ENCODE assay signal across 20 cellular contexts in the genomic region with DNA sequence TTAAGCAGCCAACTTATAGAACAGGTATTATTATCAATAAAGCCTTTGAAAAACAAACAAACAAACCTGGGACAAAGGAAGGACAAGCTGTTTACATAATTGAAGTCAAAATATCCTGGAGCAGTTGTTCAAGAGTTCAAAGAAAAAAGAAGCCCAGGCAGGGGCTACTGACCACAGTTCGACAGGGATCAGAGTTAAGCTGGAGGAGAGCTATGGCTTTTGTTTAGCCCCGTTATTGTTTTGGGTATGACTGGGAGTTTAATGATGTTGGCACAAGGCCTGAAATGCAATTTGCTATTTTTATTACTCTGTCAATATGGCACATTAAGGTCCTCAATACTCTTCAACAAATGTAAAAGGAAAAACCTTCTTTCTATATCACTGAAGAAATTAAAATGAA.
DNase-seq lines count a peak whose midpoint lies in the region; TF ChIP-seq lines count a peak whose summit lies in the region.
"Had no signal": no experiment of that assay in that cellular context is flagged by ENCODE, and none has a peak within 500 bp of the region (broad histone marks: within the 10 kb centered on the region; RNA-seq: fewer than 3 reads in every experiment).

No MANE protein-coding gene starts in this region.

- TF ChIP-seq POLR2A in prostate gland (IDR thresholded peaks at IDR 0.05) = no peak

- CTCF ChIA-PET in activated CD4-positive, alpha-beta T cell treated with anti-CD3 and anti-CD28 coated beads, Interleukin-2, amount 10 ng/mL, durations not matched to agents 7 days and 5 days (lab: Charles Lee) = no interaction called here

- intact Hi-C loops in prostate gland (cut with DNase I) = no loop called here

- H3K36me3 Mint-ChIP-seq in endodermal cell (ENCODE audit: low read depth) = no peaks in the 10 kb centered on the region
- no peaks in the 10 kb centered on the region for H3K36me3 Mint-ChIP-seq in activated CD4-positive, alpha-beta T cell treated with anti-CD3 and anti-CD28 coated beads, Interleukin-2, amount 10 ng/mL, durations not matched to agents 7 days and 5 days (ENCODE audit: low read depth)

- H3K27me3 ChIP-seq in endodermal cell (ENCODE audit: control insufficient read depth, insufficient read depth, low read length, poor library complexity, severe bottlenecking) (no peaks in the 10 kb centered on the region), prostate gland (replicated peaks; ENCODE audit: insufficient read depth) (no peaks in the 10 kb centered on the region)
- H3K27me3 ChIP-seq: brain microvascular endothelial cell, heart right ventricle, stomach had no signal

- POLR2A ChIA-PET in activated CD4-positive, alpha-beta T cell treated with anti-CD3 and anti-CD28 coated beads, Interleukin-2, amount 10 ng/mL, durations not matched to agents 7 days and 5 days (lab: Charles Lee) = no interaction called here

- no peak overlapping the region for H3K9ac ChIP-seq in endodermal cell (ENCODE audit: extremely low read depth, low read length, poor library complexity, severe bottlenecking)

- WGBS in endodermal cell (ENCODE audit: insufficient coverage in 1 of 2, insufficient read length in 1 of 2), 2 experiments = 61% methylated on average over 2 of the region's 2 CpGs; no CpG with 5 or more reads in 1 of the 2 experiments
- 22% methylated on average over 2 of the region's 2 CpGs for WGBS in prostate gland

- H3K9me3 Mint-ChIP-seq in endodermal cell = no peaks in the 10 kb centered on the region
- no peaks in the 10 kb centered on the region for H3K9me3 Mint-ChIP-seq in activated CD4-positive, alpha-beta T cell treated with anti-CD3 and anti-CD28 coated beads, Interleukin-2, amount 10 ng/mL, durations not matched to agents 7 days and 5 days

- peaks cover 17% of the 10 kb centered on the region for H3K4me1 Mint-ChIP-seq in endodermal cell
- H3K4me1 Mint-ChIP-seq in activated CD4-positive, alpha-beta T cell treated with anti-CD3 and anti-CD28 coated beads, Interleukin-2, amount 10 ng/mL, durations not matched to agents 7 days and 5 days = no peaks in the 10 kb centered on the region

- H3K4me3 Mint-ChIP-seq in endodermal cell = no peak overlapping the region
- H3K4me3 Mint-ChIP-seq in activated CD4-positive, alpha-beta T cell treated with anti-CD3 and anti-CD28 coated beads, Interleukin-2, amount 10 ng/mL, durations not matched to agents 7 days and 5 days = no peak overlapping the region

- H3K9me3 ChIP-seq in endodermal cell (ENCODE audit: control insufficient read depth, low read length) = no peaks in the 10 kb centered on the region
- no peaks in the 10 kb centered on the region for H3K9me3 ChIP-seq in prostate gland
- H3K9me3 ChIP-seq: heart right ventricle, stomach had no signal

- H3K36me3 ChIP-seq in endodermal cell (ENCODE audit: control insufficient read depth, insufficient read depth, low read length) = no peaks in the 10 kb centered on the region
- no peaks in the 10 kb centered on the region for H3K36me3 ChIP-seq in prostate gland
- H3K36me3 ChIP-seq: brain microvascular endothelial cell, heart right ventricle, stomach had no signal

- no peaks in the 10 kb centered on the region for H3K27me3 Mint-ChIP-seq in endodermal cell (ENCODE audit: insufficient read depth)
- H3K27me3 Mint-ChIP-seq in activated CD4-positive, alpha-beta T cell treated with anti-CD3 and anti-CD28 coated beads, Interleukin-2, amount 10 ng/mL, durations not matched to agents 7 days and 5 days = no peaks in the 10 kb centered on the region

- H3K27ac Mint-ChIP-seq in endodermal cell = peak overlapping the region; percentile 44
- H3K27ac Mint-ChIP-seq in activated CD4-positive, alpha-beta T cell treated with anti-CD3 and anti-CD28 coated beads, Interleukin-2, amount 10 ng/mL, durations not matched to agents 7 days and 5 days = no peak overlapping the region

- no peak overlapping the region for H3K27ac ChIP-seq in endodermal cell (ENCODE audit: low read depth, low read length)
- no peak overlapping the region for H3K27ac ChIP-seq in prostate gland
- H3K27ac ChIP-seq: brain microvascular endothelial cell, C4-2B, epithelial cell of prostate, heart right ventricle, stomach had no signal

- H3K4me1 ChIP-seq in endodermal cell (ENCODE audit: control insufficient read depth, insufficient read depth, low read length) = no peaks in the 10 kb centered on the region
- no peaks in the 10 kb centered on the region for H3K4me1 ChIP-seq in prostate gland (replicated peaks)
- H3K4me1 ChIP-seq: heart right ventricle, stomach had no signal

- TF ChIP-seq CTCF in endodermal cell (conservative IDR thresholded peaks at IDR 0.05) (no peak), prostate gland (IDR thresholded peaks at IDR 0.05) (no peak)

- no peak overlapping the region for H3K4me3 ChIP-seq in endodermal cell (ENCODE audit: low read length)
- H3K4me3 ChIP-seq in prostate gland = no peak overlapping the region
- H3K4me3 ChIP-seq: heart right ventricle, stomach had no signal

- DNase-seq in ELF-1 (ENCODE audit: low read depth, low spot score) (peak; percentile 32), NCI-H146 (lab: John Stamatoyannopoulos, UW) (peak; percentile 91), NCI-H2171 (lab: John Stamatoyannopoulos, UW) (peak; percentile 41), endodermal cell (no peak), SK-N-DZ (ENCODE audit: low spot score) (no peak), prostate gland (ENCODE audit: low spot score) (no peak), OCI-M1 (lab: John Stamatoyannopoulos, UW) (no peak)
- DNase-seq in activated CD4-positive, alpha-beta T cell treated with anti-CD3 and anti-CD28 coated beads, Interleukin-2, amount 10 ng/mL, durations not matched to agents 7 days and 5 days = no peak
- DNase-seq: activated CD8-positive, alpha-beta memory T cell treated with anti-CD3 and anti-CD28 coated beads for 24 hours; activated gamma-delta T cell treated with Interleukin-2 at 50 U/mL for 16 hours; activated T-cell treated with anti-CD3 and anti-CD28 coated beads, Interleukin-2, amount 50 U/mL, for 1 hour; brain microvascular endothelial cell; DND-41; heart right ventricle; NCI-H510A; stomach; T-helper 2 cell; trophoblast cell had no signal

Comparison
In these comparisons a context has a peak if more than half of its experiments do, and no peak if none do; other contexts are left out.
1. DNase-seq: peak in ELF-1 (single experiment), NCI-H146 (single experiment) and NCI-H2171 (single experiment); none in endodermal cell (single experiment), activated CD4-positive, alpha-beta T cell treated with anti-CD3 and anti-CD28 coated beads, Interleukin-2, amount 10 ng/mL, durations not matched to agents 7 days and 5 days (single experiment), SK-N-DZ (single experiment), prostate gland (single experiment) and OCI-M1 (single experiment).